4 cellular contexts compared by ENCODE assay signal in genomic region chr19:56223481-56223880, GRCh38. TPM values are rescaled to one million over a fixed set of nuclear protein-coding genes. Genes with fewer than 3 reads are reported as not detected.
"Had no signal": no experiment of that assay in that cellular context is flagged by ENCODE, and none has a peak within 500 bp of the region (broad histone marks: within the 10 kb centered on the region; RNA-seq: fewer than 3 reads in every experiment).

No MANE protein-coding gene starts in this region.

- ATAC-seq: GM12878 had no signal

- DNase-seq: GDM1, GF-D8 had no signal

RNA-seq across cellular contexts. Expression of gene ZSCAN5C, which starts 21.4 kb away (rescaled TPM):
- total RNA-seq: G401, GM12878 had no signal

RNA-seq across cellular contexts. Expression of gene ZSCAN5B, which starts 25.9 kb away (rescaled TPM):
- total RNA-seq: G401, GM12878 had no signal

RNA-seq across cellular contexts. Expression of gene GALP, which starts 47.7 kb away (rescaled TPM):
- total RNA-seq: G401, GM12878 had no signal

RNA-seq across cellular contexts. Expression of gene EDDM13, which starts 49.1 kb away (rescaled TPM):
- total RNA-seq: G401, GM12878 had no signal
